ENCODE assay signal across 9 cellular contexts in the genomic region with DNA sequence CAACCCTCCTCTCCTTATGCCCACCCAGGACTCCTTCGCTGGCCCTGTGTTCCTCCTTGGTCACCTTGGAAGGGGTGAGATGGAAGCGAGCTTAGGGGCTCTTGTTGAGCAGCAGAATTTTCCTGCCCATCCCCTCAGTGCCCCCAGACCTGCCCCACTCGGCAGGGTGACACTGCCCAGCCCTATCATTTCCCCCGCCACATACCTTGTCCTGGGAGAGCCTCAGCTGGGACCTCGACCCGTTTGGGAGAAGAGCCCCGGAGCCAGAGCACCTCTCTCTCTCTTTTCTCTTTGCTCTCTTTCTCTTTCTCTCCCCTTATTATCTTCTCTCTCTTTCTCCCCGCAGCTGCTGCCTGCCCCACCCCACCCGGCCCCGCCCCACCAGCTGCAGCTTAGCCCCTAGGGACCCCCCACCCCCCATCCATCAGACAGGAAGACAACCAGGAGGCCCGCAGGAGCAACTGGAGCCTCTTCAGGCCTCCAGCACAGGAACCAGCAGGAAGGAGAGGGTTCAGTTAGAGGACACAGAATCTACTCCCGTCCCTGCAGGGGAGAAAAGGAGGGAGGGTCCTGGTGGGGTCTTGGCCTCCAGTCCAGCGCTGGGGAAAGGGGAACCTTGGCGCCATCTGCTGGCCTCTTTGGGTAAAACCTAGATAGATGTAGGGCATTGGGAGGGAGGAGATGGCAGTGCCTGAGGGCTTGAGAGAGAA. TPM values are rescaled to one million over a fixed set of nuclear protein-coding genes. Genes with fewer than 3 reads are reported as not detected.
DNase-seq lines count a peak whose midpoint lies in the region; ATAC-seq, FAIRE-seq and TF ChIP-seq lines count a peak whose summit lies in the region.
"Had no signal": no experiment of that assay in that cellular context is flagged by ENCODE, and none has a peak within 500 bp of the region (broad histone marks: within the 10 kb centered on the region; RNA-seq: fewer than 3 reads in every experiment).

No MANE protein-coding gene starts in this region.

- H3K79me2 ChIP-seq in KMS-11 (ENCODE audit: insufficient read depth, low read depth) (no peaks in the 10 kb centered on the region), osteoblast (ENCODE audit: insufficient read depth, low read length) (no peaks in the 10 kb centered on the region)

- FAIRE-seq in D721Med (lab: Jason Lieb, UNC) (no peak), RCC 7860 (lab: Jason Lieb, UNC) (no peak)

- TF ChIP-seq EP300 in gastroesophageal sphincter (IDR thresholded peaks at IDR 0.05) = no peak

- intact Hi-C loops in tibial artery (cut with DNase I; ENCODE audit: low total_unique reads) = loop anchor here (5.0 kb wide), 2 partner anchors 45 to 160 kb away; no protein-coding TSS in a partner anchor

- TF ChIP-seq CTCF in D721Med (IDR thresholded peaks at IDR 0.05; ENCODE audit: insufficient read depth, missing control alignments) = peak; percentile 82
- peak; percentile 80 for TF ChIP-seq CTCF in KMS-11 (conservative IDR thresholded peaks at IDR 0.05; ENCODE audit: low read depth, low read length)
- TF ChIP-seq CTCF in gastroesophageal sphincter (IDR thresholded peaks at IDR 0.05) = peak in 3 of 4 experiments; percentile 73 to 84 (median 74)
- TF ChIP-seq CTCF in osteoblast (IDR thresholded peaks at IDR 0.05; ENCODE audit: extremely low read depth, low read depth, low read length) = peak; percentile 82
- peak; percentile 74 to 75 for TF ChIP-seq CTCF in tibial artery (IDR thresholded peaks at IDR 0.05)

- H3K4me1 ChIP-seq in KMS-11 (ENCODE audit: low read depth, poor library complexity, severe bottlenecking) (peaks cover 5% of the 10 kb centered on the region), gastroesophageal sphincter (peaks cover 0 to 44% (median 17%) of the 10 kb centered on the region in 3 donors), osteoblast (ENCODE audit: insufficient read depth, low read length) (peaks cover 6% of the 10 kb centered on the region), tibial artery (peaks cover 0 to 38% (median 28%) of the 10 kb centered on the region in 4 donors)

- H4K20me1 ChIP-seq in KMS-11 (ENCODE audit: insufficient read depth) (no peaks in the 10 kb centered on the region), osteoblast (ENCODE audit: insufficient read depth, low read length) (no peaks in the 10 kb centered on the region)

- H3K36me3 ChIP-seq in KMS-11 (ENCODE audit: insufficient read depth) (no peaks in the 10 kb centered on the region), gastroesophageal sphincter (peaks cover 0 to 12% of the 10 kb centered on the region in 2 donors), osteoblast (ENCODE audit: insufficient read depth, low read length) (no peaks in the 10 kb centered on the region), tibial artery (no peaks in the 10 kb centered on the region)

- H3K4me2 ChIP-seq in KMS-11 (no peak overlapping the region), osteoblast (ENCODE audit: insufficient read depth, low read length) (no peak overlapping the region)

- no peak overlapping the region for H3K27ac ChIP-seq in KMS-11
- peak overlapping the region in 3 of 4 donors; percentile 17 to 71 (median 63) for H3K27ac ChIP-seq in gastroesophageal sphincter
- H3K27ac ChIP-seq in osteoblast (ENCODE audit: low read depth, low read length) = no peak overlapping the region
- H3K27ac ChIP-seq in tibial artery = no peak overlapping the region

- H3K4me3 ChIP-seq in KMS-11 (IDR thresholded peaks at IDR 0.05; ENCODE audit: insufficient read depth, low read depth, low read length) (no peak overlapping the region), gastroesophageal sphincter (peak overlapping the region in 1 of 2 donors; percentile 25), osteoblast (ENCODE audit: insufficient read depth, low read length) (no peak overlapping the region), tibial artery (no peak overlapping the region)

- peak; percentile 36 for ATAC-seq in gastroesophageal sphincter
- no peak for ATAC-seq in HG02852 (IDR thresholded peaks at IDR 0.05; ENCODE audit: unreplicated experiment)

- H3K9ac ChIP-seq in KMS-11 = no peak overlapping the region

- H3K9me3 ChIP-seq in gastroesophageal sphincter (no peaks in the 10 kb centered on the region), osteoblast (ENCODE audit: low read depth, low read length) (no peaks in the 10 kb centered on the region), tibial artery (no peaks in the 10 kb centered on the region)

- H3K27me3 ChIP-seq in KMS-11 (ENCODE audit: insufficient read depth, low read depth) = no peaks in the 10 kb centered on the region
- peaks cover 7% of the 10 kb centered on the region for H3K27me3 ChIP-seq in gastroesophageal sphincter
- peaks cover 20% of the 10 kb centered on the region for H3K27me3 ChIP-seq in osteoblast (ENCODE audit: insufficient read depth, low read length)
- H3K27me3 ChIP-seq in tibial artery = peaks cover 0 to 16% of the 10 kb centered on the region in 2 donors

- peak; percentile 70 for DNase-seq in D721Med (ENCODE audit: insufficient read length, low spot score)
- DNase-seq in RCC 7860 (ENCODE audit: low spot score) = peak; percentile 40
- peak; percentile 47 to 50 for DNase-seq in activated T-helper 1 cell treated with anti-CD3 and anti-CD28 coated beads, Interleukin-2, amount 50 U/mL, for 16 hours (ENCODE audit: low read depth in 1 of 2, low spot score in 1 of 2)
- peak; percentile 96 for DNase-seq in osteoblast (ENCODE audit: insufficient read length, low spot score, missing footprints)
- DNase-seq in tibial artery = peak; percentile 73 to 76

- WGBS in gastroesophageal sphincter (ENCODE audit: low coverage in 1 of 2), 2 donors = 25% methylated on average over 4 to 5 of the region's 14 CpGs

- no peak for TF ChIP-seq POLR2A in gastroesophageal sphincter (IDR thresholded peaks at IDR 0.05)

- H2AFZ ChIP-seq in KMS-11 (ENCODE audit: low read depth) = no peak overlapping the region
- no peak overlapping the region for H2AFZ ChIP-seq in osteoblast (ENCODE audit: low read length)

RNA-seq across cellular contexts. Expression of gene FNDC5, which starts 1.6 kb away (rescaled TPM):
- total RNA-seq in gastroesophageal sphincter = 10 to 100 TPM in 2 of 4 donors, 1 to 10 TPM in 2; 7.3 to 11.3 (median 8.9) TPM
- total RNA-seq in osteoblast = 0.36 TPM in 1 of 2 replicates, not detected in the other
- total RNA-seq: T-helper 1 cell treated with Interleukin-12 subunit alpha and Interleukin-12 subunit beta and Interleukin-4 antibody, amounts not matched to agents 30 ng/mL and 1 ng/mL, for 36 hours had no signal

RNA-seq across cellular contexts. Expression of gene HPCA, which starts 13.9 kb away (rescaled TPM):
- under 1 TPM in 1 of 4 donors, not detected in 3; 0.58 TPM for total RNA-seq in gastroesophageal sphincter
- not detected in 2 replicates for total RNA-seq in osteoblast
- total RNA-seq: T-helper 1 cell treated with Interleukin-12 subunit alpha and Interleukin-12 subunit beta and Interleukin-4 antibody, amounts not matched to agents 30 ng/mL and 1 ng/mL, for 36 hours had no signal

RNA-seq across cellular contexts. Expression of gene TMEM54, which starts 28.8 kb away (rescaled TPM):
- total RNA-seq in gastroesophageal sphincter (100 to 1,000 TPM in 2 of 4 donors, 10 to 100 TPM in 2; 71.5 to 138 (median 101) TPM), osteoblast (16.5 and 22.4 TPM in 2 replicates)

RNA-seq across cellular contexts. Expression of gene S100PBP, which starts 54.9 kb away (rescaled TPM):
- total RNA-seq in gastroesophageal sphincter = 10 to 100 TPM; 25.4 to 46.9 (median 29.8) TPM
- total RNA-seq in osteoblast = 42.0 and 57.2 TPM in 2 replicates

RNA-seq across cellular contexts. Expression of gene YARS1, which starts 55.2 kb away (rescaled TPM):
- total RNA-seq in gastroesophageal sphincter (10 to 100 TPM; 29.1 to 54.1 (median 46.0) TPM), osteoblast (183 and 199 TPM in 2 replicates)

Comparison
In these comparisons a context has a peak if more than half of its experiments do, and no peak if none do; other contexts are left out.
1. DNase-seq: peak in every context shown above with its lines; median percentile 96 in osteoblast; 74 in tibial artery; 70 in D721Med; 48 in activated T-helper 1 cell treated with anti-CD3 and anti-CD28 coated beads, Interleukin-2, amount 50 U/mL, for 16 hours; 40 in RCC 7860.
2. H3K27ac ChIP-seq: peak in gastroesophageal sphincter (3 of 4); none in KMS-11 (single experiment), osteoblast (single experiment) and tibial artery (0 of 2).
3. Peak in every context shown above with its lines, with median percentiles within 50 percentile points of each other: CTCF ChIP-seq.